ENCODE assay signal across 17 cellular contexts in genomic region chr11:61976420-61976800, GRCh38. TPM values are rescaled to one million over a fixed set of nuclear protein-coding genes. Genes with fewer than 3 reads are reported as not detected.
DNase-seq lines count a peak whose midpoint lies in the region; ATAC-seq and TF ChIP-seq lines count a peak whose summit lies in the region.
"Had no signal": no experiment of that assay in that cellular context is flagged by ENCODE, and none has a peak within 500 bp of the region (broad histone marks: within the 10 kb centered on the region; RNA-seq: fewer than 3 reads in every experiment).

No MANE protein-coding gene starts in this region.

- H3K27ac ChIP-seq in BLaER1 treated with 17β-estradiol and CSF1 and Interleukin-3, amounts not matched to agents 10 nM and 100 nM = peak overlapping the region in 10 of 11 experiments; percentile 3 to 100 (median 98); a peak in 16 of 22 replicates
- H3K27ac ChIP-seq in RWPE1 = peak overlapping the region; percentile 78
- H3K27ac ChIP-seq in mesenchymal stem cell (ENCODE audit: low read length, poor library complexity, severe bottlenecking) = no peak overlapping the region
- no peak overlapping the region for H3K27ac ChIP-seq in trophoblast cell (ENCODE audit: low read depth, low read length)

- no peak overlapping the region for H3K4me3 Mint-ChIP-seq in type B pancreatic cell
- H3K4me3 Mint-ChIP-seq: B cell had no signal

- H3K27me3 Mint-ChIP-seq in type B pancreatic cell = no peaks in the 10 kb centered on the region
- H3K27me3 Mint-ChIP-seq: B cell had no signal

- H2BK5ac ChIP-seq in mesenchymal stem cell (ENCODE audit: low read depth, low read length, poor library complexity, severe bottlenecking) (no peak overlapping the region), trophoblast cell (ENCODE audit: low read depth, low read length, poor library complexity) (no peak overlapping the region)

- H2AFZ ChIP-seq in mesenchymal stem cell (ENCODE audit: low read depth, low read length) (no peak overlapping the region), trophoblast cell (ENCODE audit: insufficient read depth, low read length, poor library complexity) (no peak overlapping the region)

- no peak for ATAC-seq in HG02678 (IDR thresholded peaks at IDR 0.05; ENCODE audit: unreplicated experiment)

- H4K91ac ChIP-seq in mesenchymal stem cell (ENCODE audit: low read length) (no peak overlapping the region), trophoblast cell (ENCODE audit: low read depth, low read length) (peak overlapping the region; percentile 55)

- H3K23ac ChIP-seq in mesenchymal stem cell (ENCODE audit: low read length in 2 of 2) (no peak overlapping the region), trophoblast cell (ENCODE audit: low read length) (no peak overlapping the region)

- H3K18ac ChIP-seq in mesenchymal stem cell (ENCODE audit: low read depth in 1 of 2, low read length in 2 of 2) (no peak overlapping the region), trophoblast cell (ENCODE audit: low read length) (no peak overlapping the region)

- H2BK15ac ChIP-seq in mesenchymal stem cell (ENCODE audit: low read depth, poor library complexity, severe bottlenecking) = no peak overlapping the region

- no peaks in the 10 kb centered on the region for H3K36me3 Mint-ChIP-seq in type B pancreatic cell

- peak overlapping the region in 9 of 11 experiments; percentile 0 to 100 (median 46); a peak in 12 of 22 replicates for H3K9ac ChIP-seq in BLaER1 treated with 17β-estradiol and CSF1 and Interleukin-3, amounts not matched to agents 10 nM and 100 nM
- H3K9ac ChIP-seq in mesenchymal stem cell (ENCODE audit: low read length) = no peak overlapping the region
- no peak overlapping the region for H3K9ac ChIP-seq in trophoblast cell (ENCODE audit: low read length)

- H2BK120ac ChIP-seq in mesenchymal stem cell (ENCODE audit: low read depth, low read length) (no peak overlapping the region), trophoblast cell (ENCODE audit: insufficient read depth, low read length, poor library complexity) (no peak overlapping the region)

- H3K36me3 ChIP-seq in BLaER1 treated with 17β-estradiol and CSF1 and Interleukin-3, amounts not matched to agents 10 nM and 100 nM = no peaks in the 10 kb centered on the region
- H3K36me3 ChIP-seq in mesenchymal stem cell (ENCODE audit: control insufficient read depth in 1 of 2, insufficient read depth in 2 of 2, low read depth in 1 of 2, low read length in 2 of 2) (no peaks in the 10 kb centered on the region), trophoblast cell (ENCODE audit: control insufficient read depth in 1 of 2, insufficient read depth in 2 of 2, low read length in 2 of 2) (no peaks in the 10 kb centered on the region)

- CTCF ChIA-PET in RWPE1 (lab: Yijun Ruan, JAX) = no interaction called here

- H3K27ac Mint-ChIP-seq in type B pancreatic cell = no peak overlapping the region
- H3K27ac Mint-ChIP-seq: B cell had no signal

- no peaks in the 10 kb centered on the region for H3K79me1 ChIP-seq in mesenchymal stem cell (replicated peaks; ENCODE audit: low read length, poor library complexity, severe bottlenecking)
- H3K79me1 ChIP-seq in trophoblast cell (ENCODE audit: low read length) = peaks cover 30% of the 10 kb centered on the region

- POLR2A ChIA-PET in RWPE1 (lab: Yijun Ruan, JAX; ENCODE audit: low non-redundant PET) = no interaction called here

- peak overlapping the region; percentile 68 to 98 (median 93) for H3K4me2 ChIP-seq in BLaER1 treated with 17β-estradiol and CSF1 and Interleukin-3, amounts not matched to agents 10 nM and 100 nM
- no peak overlapping the region for H3K4me2 ChIP-seq in mesenchymal stem cell (ENCODE audit: low read length, poor library complexity, severe bottlenecking)
- no peak overlapping the region for H3K4me2 ChIP-seq in trophoblast cell (ENCODE audit: low read length)

- H4K20me1 ChIP-seq in BLaER1 treated with 17β-estradiol and CSF1 and Interleukin-3, amounts not matched to agents 10 nM and 100 nM = no peaks in the 10 kb centered on the region

- H3K4me1 Mint-ChIP-seq in type B pancreatic cell (ENCODE audit: unreplicated experiment) = peaks cover 38% of the 10 kb centered on the region

- no peaks in the 10 kb centered on the region for H3K9me3 ChIP-seq in BLaER1 treated with 17β-estradiol and CSF1 and Interleukin-3, amounts not matched to agents 10 nM and 100 nM (replicated peaks in 1 of 11)
- H3K9me3 ChIP-seq in mesenchymal stem cell (ENCODE audit: control insufficient read depth, low read length) (no peaks in the 10 kb centered on the region), trophoblast cell (ENCODE audit: insufficient read depth, low read depth, low read length) (no peaks in the 10 kb centered on the region)

- H3K79me2 ChIP-seq in trophoblast cell (ENCODE audit: control insufficient read depth, insufficient read depth, low read length, poor library complexity) = peaks cover 7% of the 10 kb centered on the region

- H3K14ac ChIP-seq in mesenchymal stem cell (ENCODE audit: low read length in 2 of 2) = no peak overlapping the region
- H3K14ac ChIP-seq in trophoblast cell (ENCODE audit: low read length) = no peak overlapping the region

- H3K27me3 ChIP-seq in BLaER1 treated with 17β-estradiol and CSF1 and Interleukin-3, amounts not matched to agents 10 nM and 100 nM = peaks cover 0 to 3% (median 0%) of the 10 kb centered on the region in 11 experiments; a peak in 2 of 22 replicates
- no peaks in the 10 kb centered on the region for H3K27me3 ChIP-seq in mesenchymal stem cell (ENCODE audit: control insufficient read depth in 1 of 2, insufficient read depth in 1 of 2, low read length in 2 of 2)
- no peaks in the 10 kb centered on the region for H3K27me3 ChIP-seq in trophoblast cell (ENCODE audit: insufficient read depth, low read length)

- no peak overlapping the region for H4K12ac ChIP-seq in trophoblast cell (ENCODE audit: low read depth, low read length)

- H2AK5ac ChIP-seq in mesenchymal stem cell (ENCODE audit: low read length, severe bottlenecking) (peak overlapping the region; percentile 15), trophoblast cell (ENCODE audit: low read length) (no peak overlapping the region)

- H2BK12ac ChIP-seq in mesenchymal stem cell (ENCODE audit: low read length in 2 of 2) (peak overlapping the region; percentile 3 to 60), trophoblast cell (ENCODE audit: low read length) (no peak overlapping the region)

- H4K8ac ChIP-seq in mesenchymal stem cell (ENCODE audit: low read length) (no peak overlapping the region), trophoblast cell (ENCODE audit: low read depth, low read length) (no peak overlapping the region)

- DNase-seq in RWPE1 (ENCODE audit: low spot score) (no peak), mesenchymal stem cell (no peak), trophoblast cell (no peak), NCI-H1417 treated with DMSO at 0.1 percent for 48 hours (lab: John Stamatoyannopoulos, UW) (no peak), hippocampal formation (lab: John Stamatoyannopoulos, UW) (no peak), type B pancreatic cell (ENCODE audit: extremely low spot score, unreplicated experiment) (no peak)
- DNase-seq: ACHN, DMS153, Kasumi-1, NCI-H1930, NCI-H2171, NCI-H446 treated with DMSO at 0.1 percent for 48 hours, NCI-H748 treated with DMSO at 0.1 percent for 48 hours, Right ventricle myocardium superior had no signal

- TF ChIP-seq CTCF in RWPE1 (conservative IDR thresholded peaks at IDR 0.05; ENCODE audit: low read depth) (no peak), type B pancreatic cell (conservative IDR thresholded peaks at IDR 0.05) (no peak)

- peaks cover 47 to 95% (median 82%) of the 10 kb centered on the region in 10 experiments for H3K4me1 ChIP-seq in BLaER1 treated with 17β-estradiol and CSF1 and Interleukin-3, amounts not matched to agents 10 nM and 100 nM
- H3K4me1 ChIP-seq in mesenchymal stem cell (ENCODE audit: control insufficient read depth, insufficient read depth, low read depth, low read length) = peaks cover 22% of the 10 kb centered on the region
- peaks cover 18 to 27% of the 10 kb centered on the region in 2 experiments for H3K4me1 ChIP-seq in trophoblast cell (ENCODE audit: control insufficient read depth in 1 of 2, insufficient read depth in 2 of 2, low read length in 2 of 2)

- 93% methylated on average over 8 of the region's 8 CpGs for WGBS in mesenchymal stem cell
- WGBS in trophoblast cell (ENCODE audit: extremely low coverage, insufficient coverage, insufficient read length) = no CpG with 5 or more reads among the region's 8 CpGs

- H3K4ac ChIP-seq in mesenchymal stem cell (ENCODE audit: low read depth in 1 of 2, low read length in 2 of 2) = no peak overlapping the region
- H3K4ac ChIP-seq in trophoblast cell (ENCODE audit: low read depth, low read length) = no peak overlapping the region

- H3K4me3 ChIP-seq in BLaER1 treated with 17β-estradiol and CSF1 and Interleukin-3, amounts not matched to agents 10 nM and 100 nM = no peak overlapping the region
- H3K4me3 ChIP-seq in mesenchymal stem cell (ENCODE audit: insufficient read depth in 1 of 2, low read depth in 1 of 2, low read length in 2 of 2) (no peak overlapping the region), trophoblast cell (ENCODE audit: low read depth, low read length) (no peak overlapping the region)

- H3K9me3 Mint-ChIP-seq in type B pancreatic cell = no peaks in the 10 kb centered on the region

RNA-seq across cellular contexts. Expression of gene FTH1, which starts 9.0 kb away (rescaled TPM):
- polyA plus RNA-seq in mesenchymal stem cell (2013, experiment 1 of 2) = 3,841 TPM
- 3,893 TPM for polyA plus RNA-seq in mesenchymal stem cell (2013, experiment 2 of 2)
- 4,036 and 4,076 TPM in 2 replicates for polyA plus RNA-seq in trophoblast cell (2013)
- 1,346 and 2,108 TPM in 2 replicates for total RNA-seq in type B pancreatic cell (ENCODE audit: low replicate concordance)

RNA-seq across cellular contexts. Expression of gene BEST1, which starts 26.3 kb away (rescaled TPM):
- 2.9 TPM for polyA plus RNA-seq in mesenchymal stem cell (2013, experiment 1 of 2)
- polyA plus RNA-seq in mesenchymal stem cell (2013, experiment 2 of 2) = 2.6 TPM
- polyA plus RNA-seq in trophoblast cell (2013) = 0.93 and 1.1 TPM in 2 replicates
- 0.14 and 0.31 TPM in 2 replicates for total RNA-seq in type B pancreatic cell (ENCODE audit: low replicate concordance)

RNA-seq across cellular contexts. Expression of gene RAB3IL1, which starts 59.0 kb away (rescaled TPM):
- 10.9 TPM for polyA plus RNA-seq in mesenchymal stem cell (2013, experiment 1 of 2)
- polyA plus RNA-seq in mesenchymal stem cell (2013, experiment 2 of 2) = 10.4 TPM
- 22.0 and 24.2 TPM in 2 replicates for polyA plus RNA-seq in trophoblast cell (2013)
- 2.1 and 16.6 TPM in 2 replicates for total RNA-seq in type B pancreatic cell (ENCODE audit: low replicate concordance)
- total RNA-seq: B cell had no signal

Comparison
In these comparisons a context has a peak if more than half of its experiments do, and no peak if none do; other contexts are left out.
1. H3K27ac ChIP-seq: peak in BLaER1 treated with 17β-estradiol and CSF1 and Interleukin-3, amounts not matched to agents 10 nM and 100 nM (10 of 11) and RWPE1 (single experiment); none in mesenchymal stem cell (single experiment) and trophoblast cell (single experiment).
2. H3K4me2 ChIP-seq: peak in BLaER1 treated with 17β-estradiol and CSF1 and Interleukin-3, amounts not matched to agents 10 nM and 100 nM (11 of 11); none in mesenchymal stem cell (single experiment) and trophoblast cell (single experiment).
3. H3K9ac ChIP-seq: peak in BLaER1 treated with 17β-estradiol and CSF1 and Interleukin-3, amounts not matched to agents 10 nM and 100 nM (9 of 11); none in mesenchymal stem cell (single experiment) and trophoblast cell (single experiment).